ENCODE assay signal across 19 cellular contexts in genomic region chr17:37116802-37117201, GRCh38.
DNase-seq lines count a peak whose midpoint lies in the region; ATAC-seq and TF ChIP-seq lines count a peak whose summit lies in the region.
"Had no signal": no experiment of that assay in that cellular context is flagged by ENCODE, and none has a peak within 500 bp of the region (broad histone marks: within the 10 kb centered on the region; RNA-seq: fewer than 3 reads in every experiment).

No MANE protein-coding gene starts in this region.

- H3K27ac ChIP-seq in GM23338 (ENCODE audit: low read depth), result peak overlapping the region; percentile 43; the same call in 1 of the 2 replicates
- no peak overlapping the region for H3K27ac ChIP-seq in ascending aorta
- H3K27ac ChIP-seq: SJCRH30 had no signal

- H3K79me2 ChIP-seq in GM23338 (replicated peaks; ENCODE audit: insufficient read depth), result no peaks in the 10 kb centered on the region

- DNase-seq in GM23338 (ENCODE audit: low spot score) (peak; percentile 28), HAP-1 (ENCODE audit: low spot score in 2 of 2) (peak; percentile 37 to 42), NCI-H2227 (lab: John Stamatoyannopoulos, UW; ENCODE audit: unreplicated experiment) (peak; percentile 63), ascending aorta (ENCODE audit: low spot score in 2 of 2) (no peak)
- no peak for DNase-seq in activated CD4-positive, CD25-positive, alpha-beta regulatory T cell treated with anti-CD3 and anti-CD28 coated beads, Interleukin-2, amount 50 U/mL, for 72 hours
- DNase-seq: Caco-2; CD4-positive, alpha-beta memory T cell; DMS 273 treated with DMSO at 0.1 percent for 48 hours; Kasumi-1; NCI-H1417 treated with DMSO at 0.1 percent for 48 hours; NCI-H226; NCI-H510A treated with DMSO at 0.1 percent for 48 hours; NCI-H748 treated with DMSO at 0.1 percent for 48 hours; SJCRH30; T-cell had no signal

- peak; percentile 82 for ATAC-seq in GM23338
- no peak for ATAC-seq in HG03045 (IDR thresholded peaks at IDR 0.05; ENCODE audit: unreplicated experiment)
- ATAC-seq: Panc1, T-cell had no signal

- no peak overlapping the region for H3K4me3 ChIP-seq in GM23338
- no peak overlapping the region for H3K4me3 ChIP-seq in HAP-1
- H3K4me3 ChIP-seq in ascending aorta, result no peak overlapping the region
- H3K4me3 ChIP-seq: BLaER1 treated with 17β-estradiol and CSF1 and Interleukin-3, amounts not matched to agents 10 nM and 100 nM; SJCRH30 had no signal

- peaks cover 9% of the 10 kb centered on the region; the same call in 1 of the 2 replicates for H3F3A ChIP-seq in GM23338 (replicated peaks; ENCODE audit: low read depth)

- no peak overlapping the region for H2AFZ ChIP-seq in GM23338

- H3K4me1 ChIP-seq in GM23338 (ENCODE audit: insufficient read depth) (peaks cover 33% of the 10 kb centered on the region), HAP-1 (peaks cover 34% of the 10 kb centered on the region), ascending aorta (no peaks in the 10 kb centered on the region)
- H3K4me1 ChIP-seq: Caco-2, SJCRH30 had no signal

- H3K27me3 Mint-ChIP-seq in GM23338 (ENCODE audit: insufficient read depth, low read depth, poor library complexity), result peaks cover 9% of the 10 kb centered on the region
- H3K27me3 Mint-ChIP-seq in nephron (ENCODE audit: low read depth), result no peaks in the 10 kb centered on the region
- H3K27me3 Mint-ChIP-seq: CD4-positive, alpha-beta memory T cell; T-cell had no signal

- H3K9me2 ChIP-seq in GM23338 (ENCODE audit: insufficient read depth), result no peaks in the 10 kb centered on the region

- H3K27ac Mint-ChIP-seq in GM23338 (peak overlapping the region; percentile 73; the same call in 1 of the 2 replicates), nephron (peak overlapping the region; percentile 23 to 71 (median 26))
- H3K27ac Mint-ChIP-seq: T-cell had no signal

- no peak overlapping the region for H3K4me2 ChIP-seq in GM23338

- in situ Hi-C loops in HAP-1 (cut with MboI; ENCODE audit: low sequenced_read_pairs), result loop anchor here (25.0 kb wide), 1 partner anchor 95 kb away; no protein-coding TSS in a partner anchor

- no peaks in the 10 kb centered on the region for H3K9me3 Mint-ChIP-seq in GM23338
- H3K9me3 Mint-ChIP-seq in nephron, result no peaks in the 10 kb centered on the region
- H3K9me3 Mint-ChIP-seq: CD4-positive, alpha-beta memory T cell; T-cell had no signal

- H3K4me1 Mint-ChIP-seq in GM23338, result peaks cover 42% of the 10 kb centered on the region
- peaks cover 17% of the 10 kb centered on the region for H3K4me1 Mint-ChIP-seq in nephron
- H3K4me1 Mint-ChIP-seq: CD4-positive, alpha-beta memory T cell; T-cell had no signal

- intact Hi-C loops in ascending aorta (cut with DNase I), result no loop called here

- H4K20me1 ChIP-seq in GM23338 (replicated peaks; ENCODE audit: insufficient read depth), result no peaks in the 10 kb centered on the region
- H4K20me1 ChIP-seq: BLaER1 treated with 17β-estradiol and CSF1 and Interleukin-3, amounts not matched to agents 10 nM and 100 nM had no signal

- H3K4me3 Mint-ChIP-seq in GM23338, result no peak overlapping the region
- no peak overlapping the region for H3K4me3 Mint-ChIP-seq in nephron
- H3K4me3 Mint-ChIP-seq: CD4-positive, alpha-beta memory T cell; T-cell had no signal

- H3K36me3 Mint-ChIP-seq in GM23338 (ENCODE audit: low read depth) (peaks cover 35% of the 10 kb centered on the region), nephron (ENCODE audit: low read depth) (peaks cover 51% of the 10 kb centered on the region)

- TF ChIP-seq CTCF in GM23338 (conservative IDR thresholded peaks at IDR 0.05; ENCODE audit: low read depth in 2 of 2) (no peak), nephron (IDR thresholded peaks at IDR 0.05; ENCODE audit: unreplicated experiment in 3 of 3) (no peak), ascending aorta (IDR thresholded peaks at IDR 0.05) (no peak)

- H3K36me3 ChIP-seq in GM23338 (ENCODE audit: insufficient read depth) (peaks cover 16% of the 10 kb centered on the region; the same call in 1 of the 2 replicates), HAP-1 (replicated peaks) (peaks cover 34% of the 10 kb centered on the region), ascending aorta (peaks cover 3 to 28% of the 10 kb centered on the region in 2 donors)

- no peaks in the 10 kb centered on the region for H3K27me3 ChIP-seq in GM23338 (ENCODE audit: insufficient read depth)
- H3K27me3 ChIP-seq in HAP-1 (ENCODE audit: low read depth), result no peaks in the 10 kb centered on the region
- H3K27me3 ChIP-seq in ascending aorta, result no peaks in the 10 kb centered on the region
- H3K27me3 ChIP-seq: BLaER1 treated with 17β-estradiol and CSF1 and Interleukin-3, amounts not matched to agents 10 nM and 100 nM; SJCRH30 had no signal

- H3K9me3 ChIP-seq in HAP-1 (no peaks in the 10 kb centered on the region), ascending aorta (no peaks in the 10 kb centered on the region)
- H3K9me3 ChIP-seq: BLaER1 treated with 17β-estradiol and CSF1 and Interleukin-3, amounts not matched to agents 10 nM and 100 nM; Caco-2 had no signal

TF ChIP-seq in GM23338, 12 proteins besides CTCF, POLR2A, EP300 and RAD21:
- TF ChIP-seq EZH2phosphoT487 (IDR thresholded peaks at IDR 0.05; ENCODE audit: unreplicated experiment) (no peak), JUNB (IDR thresholded peaks at IDR 0.05; ENCODE audit: unreplicated experiment) (no peak), STAT1 (IDR thresholded peaks at IDR 0.05; ENCODE audit: unreplicated experiment) (no peak), ZNF331 (CRISPR knock-in tag; IDR thresholded peaks at IDR 0.05; ENCODE audit: low read depth) (no peak), ZNF114 (CRISPR knock-in tag; IDR thresholded peaks at IDR 0.05) (no peak), NANOG (IDR thresholded peaks at IDR 0.05; ENCODE audit: borderline replicate concordance) (no peak), EZH2 (IDR thresholded peaks at IDR 0.05; ENCODE audit: low read depth, unreplicated experiment) (no peak)
- TF ChIP-seq, protein P1, sequence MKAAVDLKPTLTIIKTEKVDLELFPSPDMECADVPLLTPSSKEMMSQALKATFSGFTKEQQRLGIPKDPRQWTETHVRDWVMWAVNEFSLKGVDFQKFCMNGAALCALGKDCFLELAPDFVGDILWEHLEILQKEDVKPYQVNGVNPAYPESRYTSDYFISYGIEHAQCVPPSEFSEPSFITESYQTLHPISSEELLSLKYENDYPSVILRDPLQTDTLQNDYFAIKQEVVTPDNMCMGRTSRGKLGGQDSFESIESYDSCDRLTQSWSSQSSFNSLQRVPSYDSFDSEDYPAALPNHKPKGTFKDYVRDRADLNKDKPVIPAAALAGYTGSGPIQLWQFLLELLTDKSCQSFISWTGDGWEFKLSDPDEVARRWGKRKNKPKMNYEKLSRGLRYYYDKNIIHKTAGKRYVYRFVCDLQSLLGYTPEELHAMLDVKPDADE (IDR thresholded peaks at IDR 0.05), result no peak
- TF ChIP-seq, protein P2, sequence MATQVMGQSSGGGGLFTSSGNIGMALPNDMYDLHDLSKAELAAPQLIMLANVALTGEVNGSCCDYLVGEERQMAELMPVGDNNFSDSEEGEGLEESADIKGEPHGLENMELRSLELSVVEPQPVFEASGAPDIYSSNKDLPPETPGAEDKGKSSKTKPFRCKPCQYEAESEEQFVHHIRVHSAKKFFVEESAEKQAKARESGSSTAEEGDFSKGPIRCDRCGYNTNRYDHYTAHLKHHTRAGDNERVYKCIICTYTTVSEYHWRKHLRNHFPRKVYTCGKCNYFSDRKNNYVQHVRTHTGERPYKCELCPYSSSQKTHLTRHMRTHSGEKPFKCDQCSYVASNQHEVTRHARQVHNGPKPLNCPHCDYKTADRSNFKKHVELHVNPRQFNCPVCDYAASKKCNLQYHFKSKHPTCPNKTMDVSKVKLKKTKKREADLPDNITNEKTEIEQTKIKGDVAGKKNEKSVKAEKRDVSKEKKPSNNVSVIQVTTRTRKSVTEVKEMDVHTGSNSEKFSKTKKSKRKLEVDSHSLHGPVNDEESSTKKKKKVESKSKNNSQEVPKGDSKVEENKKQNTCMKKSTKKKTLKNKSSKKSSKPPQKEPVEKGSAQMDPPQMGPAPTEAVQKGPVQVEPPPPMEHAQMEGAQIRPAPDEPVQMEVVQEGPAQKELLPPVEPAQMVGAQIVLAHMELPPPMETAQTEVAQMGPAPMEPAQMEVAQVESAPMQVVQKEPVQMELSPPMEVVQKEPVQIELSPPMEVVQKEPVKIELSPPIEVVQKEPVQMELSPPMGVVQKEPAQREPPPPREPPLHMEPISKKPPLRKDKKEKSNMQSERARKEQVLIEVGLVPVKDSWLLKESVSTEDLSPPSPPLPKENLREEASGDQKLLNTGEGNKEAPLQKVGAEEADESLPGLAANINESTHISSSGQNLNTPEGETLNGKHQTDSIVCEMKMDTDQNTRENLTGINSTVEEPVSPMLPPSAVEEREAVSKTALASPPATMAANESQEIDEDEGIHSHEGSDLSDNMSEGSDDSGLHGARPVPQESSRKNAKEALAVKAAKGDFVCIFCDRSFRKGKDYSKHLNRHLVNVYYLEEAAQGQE (IDR thresholded peaks at IDR 0.05; ENCODE audit: unreplicated experiment), result no peak

Comparison
In these comparisons a context has a peak if more than half of its experiments do, and no peak if none do; other contexts are left out.
1. DNase-seq: peak in GM23338 (single experiment), HAP-1 (2 of 2) and NCI-H2227 (single experiment); none in activated CD4-positive, CD25-positive, alpha-beta regulatory T cell treated with anti-CD3 and anti-CD28 coated beads, Interleukin-2, amount 50 U/mL, for 72 hours (single experiment) and ascending aorta (0 of 2).